8 cellular contexts compared by ENCODE assay signal in genomic region chr22:29205598-29206371, GRCh38. TPM values are rescaled to one million over a fixed set of nuclear protein-coding genes. Genes with fewer than 3 reads are reported as not detected.
DNase-seq lines count a peak whose midpoint lies in the region; ATAC-seq, FAIRE-seq and TF ChIP-seq lines count a peak whose summit lies in the region.

Gene EMID1 (plus strand): TSS chr22:29205896. CDS start chr22:29206039, 143 bp downstream.

- no peaks in the 10 kb centered on the region for H3K9me3 ChIP-seq in gastroesophageal sphincter
- no peaks in the 10 kb centered on the region for H3K9me3 ChIP-seq in parathyroid adenoma (ENCODE audit: control insufficient read depth, low read length)

- no peak for FAIRE-seq in RCC 7860 (lab: Jason Lieb, UNC)

- no peaks in the 10 kb centered on the region for H3K9me3 Mint-ChIP-seq in activated CD4-positive, alpha-beta memory T cell treated with anti-CD3 and anti-CD28 coated beads, Interleukin-2, amount 10 ng/mL, durations not matched to agents 7 days and 5 days

- H2AFZ ChIP-seq in parathyroid adenoma: peak within 1 kb of the TSS; percentile 77

- WGBS in gastroesophageal sphincter (ENCODE audit: low coverage in 1 of 2), 2 donors: 0% methylated on average over 6 of the region's 90 CpGs; no CpG with 5 or more reads in 1 of the 2 donors

- H3K27me3 ChIP-seq in gastroesophageal sphincter: peaks cover 26% of the 10 kb centered on the region
- no peaks in the 10 kb centered on the region for H3K27me3 ChIP-seq in parathyroid adenoma (ENCODE audit: control insufficient read depth, insufficient read depth, low read length)

- peak in 3 of 4 experiments; percentile 16 to 49 (median 26) for TF ChIP-seq CTCF in gastroesophageal sphincter (IDR thresholded peaks at IDR 0.05)
- no peak for TF ChIP-seq CTCF in parathyroid adenoma (IDR thresholded peaks at IDR 0.05)

- ATAC-seq in gastroesophageal sphincter (peak; percentile 65), GM21786 (IDR thresholded peaks at IDR 0.05; ENCODE audit: unreplicated experiment) (no peak)

- peaks cover 0 to 22% (median 7%) of the 10 kb centered on the region in 3 donors for H3K4me1 ChIP-seq in gastroesophageal sphincter
- no peaks in the 10 kb centered on the region for H3K4me1 ChIP-seq in parathyroid adenoma

- CTCF ChIA-PET in activated CD4-positive, alpha-beta memory T cell treated with anti-CD3 and anti-CD28 coated beads, Interleukin-2, amount 10 ng/mL, durations not matched to agents 7 days and 5 days (lab: Charles Lee): interaction anchor here (1.2 kb wide), 2 partner anchors 37 to 40 kb away, joined by 4 to 7 read pairs; no protein-coding TSS in a partner anchor

- H3K79me2 ChIP-seq in parathyroid adenoma: no peaks in the 10 kb centered on the region

- peaks cover 33% of the 10 kb centered on the region for H3K4me1 Mint-ChIP-seq in activated CD4-positive, alpha-beta memory T cell treated with anti-CD3 and anti-CD28 coated beads, Interleukin-2, amount 10 ng/mL, durations not matched to agents 7 days and 5 days

- TF ChIP-seq POLR2A in gastroesophageal sphincter (IDR thresholded peaks at IDR 0.05): no peak

- no peak within 1 kb of the TSS for H3K9ac ChIP-seq in parathyroid adenoma

- H3K4me3 Mint-ChIP-seq in activated CD4-positive, alpha-beta memory T cell treated with anti-CD3 and anti-CD28 coated beads, Interleukin-2, amount 10 ng/mL, durations not matched to agents 7 days and 5 days: peak within 1 kb of the TSS; percentile 39

- peak within 1 kb of the TSS in 1 of 4 donors; percentile 4 for H3K27ac ChIP-seq in gastroesophageal sphincter
- no peak within 1 kb of the TSS for H3K27ac ChIP-seq in parathyroid adenoma

- H3K4me2 ChIP-seq in parathyroid adenoma (ENCODE audit: low read length): peak within 1 kb of the TSS; percentile 70

- POLR2A ChIA-PET in activated CD4-positive, alpha-beta memory T cell treated with anti-CD3 and anti-CD28 coated beads, Interleukin-2, amount 10 ng/mL, durations not matched to agents 7 days and 5 days (lab: Charles Lee): interaction anchor here (0.8 to 2.0 kb wide), 4 partner anchors 40 to 129 kb away, joined by 3 to 5 read pairs (median 3); partner anchors contain the start of gene EWSR1

- peaks cover 51% of the 10 kb centered on the region for H3K27me3 Mint-ChIP-seq in activated CD4-positive, alpha-beta memory T cell treated with anti-CD3 and anti-CD28 coated beads, Interleukin-2, amount 10 ng/mL, durations not matched to agents 7 days and 5 days

- H3K4me3 ChIP-seq in gastroesophageal sphincter (peak within 1 kb of the TSS; percentile 6 to 58), parathyroid adenoma (ENCODE audit: low read depth, low read length) (peak within 1 kb of the TSS; percentile 36)

- DNase-seq in CD1c-positive myeloid dendritic cell (ENCODE audit: extremely low spot score) (peak; percentile 15), GM19238 (ENCODE audit: insufficient read length, low spot score) (peak; percentile 53), RCC 7860 (ENCODE audit: low spot score) (no peak), activated gamma-delta T cell (lab: John Stamatoyannopoulos, UW) (no peak)
- no peak for DNase-seq in activated CD4-positive, alpha-beta memory T cell treated with anti-CD3 and anti-CD28 coated beads, Interleukin-2, amount 10 ng/mL, durations not matched to agents 7 days and 5 days

- no peak for TF ChIP-seq EP300 in gastroesophageal sphincter (IDR thresholded peaks at IDR 0.05)

- H3K36me3 Mint-ChIP-seq in activated CD4-positive, alpha-beta memory T cell treated with anti-CD3 and anti-CD28 coated beads, Interleukin-2, amount 10 ng/mL, durations not matched to agents 7 days and 5 days (ENCODE audit: low read depth): no peaks in the 10 kb centered on the region

- H3K27ac Mint-ChIP-seq in activated CD4-positive, alpha-beta memory T cell treated with anti-CD3 and anti-CD28 coated beads, Interleukin-2, amount 10 ng/mL, durations not matched to agents 7 days and 5 days: no peak within 1 kb of the TSS

- H3K36me3 ChIP-seq in gastroesophageal sphincter (no peaks in the 10 kb centered on the region), parathyroid adenoma (ENCODE audit: control insufficient read depth, insufficient read depth, low read length) (no peaks in the 10 kb centered on the region)

RNA-seq across cellular contexts. Expression of gene EMID1, which starts in this region (rescaled TPM):
- total RNA-seq in activated CD4-positive, alpha-beta memory T cell treated with anti-CD3 and anti-CD28 coated beads, Interleukin-2, amount 10 ng/mL, durations not matched to agents 7 days and 5 days: under 1 TPM in 1 of 2 experiments, not detected in 1; 0.18 TPM
- total RNA-seq in gastroesophageal sphincter: 1 to 10 TPM in 2 of 4 donors, under 1 TPM in 2; 0.15 to 1.5 (median 0.69) TPM

Comparison
In these comparisons a context has a peak if more than half of its experiments do, and no peak if none do; other contexts are left out.
1. DNase-seq: peak in CD1c-positive myeloid dendritic cell (single experiment) and GM19238 (single experiment); none in activated CD4-positive, alpha-beta memory T cell treated with anti-CD3 and anti-CD28 coated beads, Interleukin-2, amount 10 ng/mL, durations not matched to agents 7 days and 5 days (single experiment), RCC 7860 (single experiment) and activated gamma-delta T cell (single experiment).